8 cellular contexts compared by ENCODE assay signal in genomic region chr2:239249781-239250180, GRCh38.
DNase-seq lines count a peak whose midpoint lies in the region; ATAC-seq and TF ChIP-seq lines count a peak whose summit lies in the region.

No MANE protein-coding gene starts in this region.

- DNase-seq in COLO668 (lab: John Stamatoyannopoulos, UW; ENCODE audit: unreplicated experiment) (peak; percentile 56), T-helper 17 cell (no peak), heart right ventricle (peak; percentile 76 to 84), retina (peak; percentile 56), NCI-H1694 treated with DMSO at 0.1 percent for 48 hours (lab: John Stamatoyannopoulos, UW) (no peak)
- no peak for DNase-seq in activated T-helper 1 cell treated with anti-CD3 and anti-CD28 coated beads, Interleukin-12 subunit alpha, Interleukin-12 subunit beta, Interleukin-2, Interleukin-4 antibody, amounts not matched to agents 30 ng/mL and 10 ng/mL and 1 ng/mL, durations not matched to agents 14 hours and 24 hours and 36 hours (ENCODE audit: low spot score)
- no peak for DNase-seq in stimulated activated CD4-positive, alpha-beta T cell treated with anti-CD3 and anti-CD28 coated beads, Interleukin-4, amount 100 ng/mL, for 24 hours

- H3K36me3 Mint-ChIP-seq in T-helper 17 cell (ENCODE audit: low read depth) = no peaks in the 10 kb centered on the region
- H3K36me3 Mint-ChIP-seq in activated T-helper 1 cell treated with anti-CD3 and anti-CD28 coated beads, Interleukin-12 subunit alpha, Interleukin-12 subunit beta, Interleukin-2, Interleukin-4 antibody, amounts not matched to agents 30 ng/mL and 10 ng/mL and 1 ng/mL, durations not matched to agents 14 hours and 24 hours and 36 hours (ENCODE audit: low read depth) = peaks cover 44% of the 10 kb centered on the region

- intact Hi-C loops in heart right ventricle (cut with DNase I) = no loop called here
- intact Hi-C loops in activated T-helper 1 cell treated with anti-CD3 and anti-CD28 coated beads, Interleukin-12 subunit alpha, Interleukin-12 subunit beta, Interleukin-2, Interleukin-4 antibody, amounts not matched to agents 30 ng/mL and 10 ng/mL and 1 ng/mL, durations not matched to agents 14 hours and 24 hours and 36 hours (cut with micrococcal nuclease) = no loop called here

- no peak for ATAC-seq in T-helper 17 cell
- ATAC-seq in heart right ventricle = peak in 7 of 8 donors; percentile 71 to 92 (median 77)
- no peak for ATAC-seq in GM18873 (IDR thresholded peaks at IDR 0.05; ENCODE audit: low FRiP score, unreplicated experiment)

- H3K9me3 ChIP-seq in T-helper 17 cell (ENCODE audit: control insufficient read depth, low read length, poor library complexity, severe bottlenecking) (no peaks in the 10 kb centered on the region), heart right ventricle (no peaks in the 10 kb centered on the region)

- no peaks in the 10 kb centered on the region for H3K27me3 ChIP-seq in heart right ventricle

- H3K36me3 ChIP-seq in heart right ventricle = no peaks in the 10 kb centered on the region

- no peak overlapping the region for H3K4me3 ChIP-seq in heart right ventricle

- peak overlapping the region in 8 of 10 donors; percentile 12 to 86 (median 60) for H3K27ac ChIP-seq in heart right ventricle

- peaks cover 52% of the 10 kb centered on the region for H3K4me1 Mint-ChIP-seq in T-helper 17 cell
- H3K4me1 Mint-ChIP-seq in activated T-helper 1 cell treated with anti-CD3 and anti-CD28 coated beads, Interleukin-12 subunit alpha, Interleukin-12 subunit beta, Interleukin-2, Interleukin-4 antibody, amounts not matched to agents 30 ng/mL and 10 ng/mL and 1 ng/mL, durations not matched to agents 14 hours and 24 hours and 36 hours (ENCODE audit: low read depth) = peaks cover 69% of the 10 kb centered on the region

- peaks cover 17 to 85% (median 70%) of the 10 kb centered on the region in 9 donors for H3K4me1 ChIP-seq in heart right ventricle

- H3K27me3 Mint-ChIP-seq in T-helper 17 cell = no peaks in the 10 kb centered on the region
- H3K27me3 Mint-ChIP-seq in activated T-helper 1 cell treated with anti-CD3 and anti-CD28 coated beads, Interleukin-12 subunit alpha, Interleukin-12 subunit beta, Interleukin-2, Interleukin-4 antibody, amounts not matched to agents 30 ng/mL and 10 ng/mL and 1 ng/mL, durations not matched to agents 14 hours and 24 hours and 36 hours (ENCODE audit: insufficient read depth) = peaks cover 2% of the 10 kb centered on the region

- peak overlapping the region; percentile 43 for H3K27ac Mint-ChIP-seq in T-helper 17 cell
- H3K27ac Mint-ChIP-seq in activated T-helper 1 cell treated with anti-CD3 and anti-CD28 coated beads, Interleukin-12 subunit alpha, Interleukin-12 subunit beta, Interleukin-2, Interleukin-4 antibody, amounts not matched to agents 30 ng/mL and 10 ng/mL and 1 ng/mL, durations not matched to agents 14 hours and 24 hours and 36 hours = no peak overlapping the region

- no peak for TF ChIP-seq CTCF in heart right ventricle (IDR thresholded peaks at IDR 0.05)

- H3K9me3 Mint-ChIP-seq in activated T-helper 1 cell treated with anti-CD3 and anti-CD28 coated beads, Interleukin-12 subunit alpha, Interleukin-12 subunit beta, Interleukin-2, Interleukin-4 antibody, amounts not matched to agents 30 ng/mL and 10 ng/mL and 1 ng/mL, durations not matched to agents 14 hours and 24 hours and 36 hours = no peaks in the 10 kb centered on the region

- WGBS in heart right ventricle, 2 donors = 31 to 54% methylated on average over 17 of the region's 17 CpGs

- no peak overlapping the region for H3K4me3 Mint-ChIP-seq in T-helper 17 cell
- H3K4me3 Mint-ChIP-seq in activated T-helper 1 cell treated with anti-CD3 and anti-CD28 coated beads, Interleukin-12 subunit alpha, Interleukin-12 subunit beta, Interleukin-2, Interleukin-4 antibody, amounts not matched to agents 30 ng/mL and 10 ng/mL and 1 ng/mL, durations not matched to agents 14 hours and 24 hours and 36 hours = no peak overlapping the region

Comparison
In these comparisons a context has a peak if more than half of its experiments do, and no peak if none do; other contexts are left out.
1. DNase-seq: peak in COLO668 (single experiment), heart right ventricle (2 of 2) and retina (single experiment); none in T-helper 17 cell (0 of 3), activated T-helper 1 cell treated with anti-CD3 and anti-CD28 coated beads, Interleukin-12 subunit alpha, Interleukin-12 subunit beta, Interleukin-2, Interleukin-4 antibody, amounts not matched to agents 30 ng/mL and 10 ng/mL and 1 ng/mL, durations not matched to agents 14 hours and 24 hours and 36 hours (single experiment), NCI-H1694 treated with DMSO at 0.1 percent for 48 hours (single experiment) and stimulated activated CD4-positive, alpha-beta T cell treated with anti-CD3 and anti-CD28 coated beads, Interleukin-4, amount 100 ng/mL, for 24 hours (single experiment).
2. ATAC-seq: peak in heart right ventricle (7 of 8); none in T-helper 17 cell (single experiment) and GM18873 (single experiment).